Comparison of ENCODE assay signal across 8 cellular contexts in the genomic region with DNA sequence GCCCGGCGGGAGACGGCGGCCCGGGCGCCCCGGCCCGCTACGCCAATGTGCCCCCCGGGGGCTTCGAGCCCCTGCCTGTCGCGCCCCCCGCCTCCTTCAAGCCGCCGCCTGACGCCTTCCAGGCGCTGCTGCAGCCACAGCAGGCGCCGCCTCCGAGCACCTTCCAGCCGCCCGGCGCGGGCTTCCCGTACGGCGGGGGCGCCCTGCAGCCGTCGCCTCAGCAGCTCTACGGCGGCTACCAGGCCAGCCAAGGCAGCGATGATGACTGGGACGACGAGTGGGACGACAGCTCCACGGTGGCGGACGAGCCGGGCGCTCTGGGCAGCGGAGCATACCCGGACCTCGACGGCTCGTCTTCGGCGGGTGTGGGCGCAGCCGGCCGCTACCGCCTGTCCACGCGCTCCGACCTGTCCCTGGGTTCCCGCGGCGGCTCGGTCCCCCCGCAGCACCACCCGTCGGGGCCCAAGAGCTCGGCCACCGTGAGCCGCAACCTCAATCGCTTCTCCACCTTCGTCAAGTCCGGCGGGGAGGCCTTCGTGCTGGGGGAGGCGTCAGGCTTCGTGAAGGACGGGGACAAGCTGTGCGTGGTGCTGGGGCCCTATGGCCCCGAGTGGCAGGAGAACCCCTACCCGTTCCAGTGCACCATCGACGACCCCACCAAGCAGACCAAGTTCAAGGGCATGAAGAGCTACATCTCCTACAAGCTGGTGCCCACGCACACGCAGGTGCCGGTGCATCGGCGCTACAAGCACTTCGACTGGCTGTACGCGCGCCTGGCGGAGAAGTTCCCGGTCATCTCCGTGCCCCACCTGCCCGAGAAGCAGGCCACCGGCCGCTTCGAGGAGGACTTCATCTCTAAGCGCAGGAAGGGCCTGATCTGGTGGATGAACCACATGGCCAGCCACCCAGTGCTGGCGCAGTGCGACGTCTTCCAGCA. TPM values are rescaled to one million over a fixed set of nuclear protein-coding genes. Genes with fewer than 3 reads are reported as not detected.
DNase-seq lines count a peak whose midpoint lies in the region; ATAC-seq and TF ChIP-seq lines count a peak whose summit lies in the region.

No MANE protein-coding gene starts in this region.

- H3K79me2 ChIP-seq in OCI-LY7 (ENCODE audit: insufficient read depth, low read depth, low read length), result 0 out of 2 replicates have a peak, but pooled peaks cover 5% of the 10 kb centered on the region

- CTCF ChIA-PET in OCI-LY7 (lab: Charles Lee; ENCODE audit: unreplicated experiment), result interaction anchor here (0.8 kb wide), 1 partner anchor 1035 kb away, joined by 4 read pairs; no protein-coding TSS in a partner anchor

- H3K9me3 ChIP-seq in OCI-LY7 (ENCODE audit: low read length), result no peaks in the 10 kb centered on the region
- no peaks in the 10 kb centered on the region for H3K9me3 ChIP-seq in transverse colon

- H3K9me2 ChIP-seq in OCI-LY7 (ENCODE audit: insufficient read depth, low read length), result no peaks in the 10 kb centered on the region

- no peaks in the 10 kb centered on the region for H4K20me1 ChIP-seq in OCI-LY7 (ENCODE audit: insufficient read depth, low read length)

- no peak for TF ChIP-seq POLR2A in transverse colon (IDR thresholded peaks at IDR 0.05)

- H2AFZ ChIP-seq in OCI-LY7 (ENCODE audit: low read length), result peak overlapping the region; percentile 68; the same call in 1 of the 2 replicates

- POLR2A ChIA-PET in OCI-LY7 (lab: Charles Lee), result interaction anchor here (0.5 to 1.4 kb wide), 4 partner anchors 121 to 1167 kb away, joined by 3 to 4 read pairs (median 3); no protein-coding TSS in a partner anchor

- peak overlapping the region; percentile 75 for H3K4me2 ChIP-seq in OCI-LY7 (ENCODE audit: low read length)

- peak; percentile 31 for DNase-seq in OCI-LY7 (ENCODE audit: low spot score)
- DNase-seq in activated T-helper 9 cell treated with anti-CD3 and anti-CD28 coated beads, Interleukin-2, amount 50 U/mL, for 16 hours (ENCODE audit: low read depth), result peak; percentile 45
- no peak for DNase-seq in foreskin keratinocyte
- DNase-seq in omental fat pad (ENCODE audit: low spot score), result no peak
- DNase-seq in transverse colon, result peak; percentile 58
- no peak for DNase-seq in amniotic stem cell (lab: John Stamatoyannopoulos, UW)

- no peak overlapping the region for H3K27ac ChIP-seq in OCI-LY7 (ENCODE audit: low read depth, low read length, poor library complexity, severe bottlenecking)
- no peak overlapping the region for H3K27ac ChIP-seq in foreskin keratinocyte
- H3K27ac ChIP-seq in transverse colon, result peak overlapping the region; percentile 91 to 95 (median 95)

- 57% methylated on average over 31 of the region's 99 CpGs; no CpG with 5 or more reads in 1 of the 2 donors for WGBS in transverse colon (ENCODE audit: low coverage in 1 of 2), 2 donors

- H3K27me3 ChIP-seq in foreskin keratinocyte, result no peaks in the 10 kb centered on the region
- H3K27me3 ChIP-seq in transverse colon, result no peaks in the 10 kb centered on the region

- in situ Hi-C loops in transverse colon (cut with MboI; ENCODE audit: low pct_ligation_motif_present in 1 of 4, low pct_unique_long_range_greater_than_20kb in 1 of 4, low sequenced_read_pairs in 3 of 4), result loop anchor here (5.0 to 25.0 kb wide), 5 partner anchors 324 to 644 kb away; a partner anchor contains a TSS

- H3K4me1 ChIP-seq in OCI-LY7 (ENCODE audit: insufficient read depth, low read length, poor library complexity, severe bottlenecking) (peaks cover 43% of the 10 kb centered on the region), foreskin keratinocyte (peaks cover 5% of the 10 kb centered on the region), transverse colon (peaks cover 8 to 48% (median 22%) of the 10 kb centered on the region in 4 donors)

- no TSS peak for BruUV-seq in OCI-LY7 (replicated peaks; lab: Mats Ljungman, UMichigan)

- no peak for TF ChIP-seq EP300 in transverse colon (IDR thresholded peaks at IDR 0.05; ENCODE audit: low read depth)

- no peaks in the 10 kb centered on the region for H3K36me3 ChIP-seq in OCI-LY7 (ENCODE audit: insufficient read depth, low read length)
- H3K36me3 ChIP-seq in transverse colon, result no peaks in the 10 kb centered on the region

- TF ChIP-seq CTCF in OCI-LY7 (conservative IDR thresholded peaks at IDR 0.05; ENCODE audit: low read length), result no peak
- peak; percentile 21 for TF ChIP-seq CTCF in foreskin keratinocyte (conservative IDR thresholded peaks at IDR 0.05)
- no peak for TF ChIP-seq CTCF in omental fat pad (IDR thresholded peaks at IDR 0.05)
- no peak for TF ChIP-seq CTCF in transverse colon (IDR thresholded peaks at IDR 0.05)

- intact Hi-C loops in OCI-LY7 (cut with micrococcal nuclease; ENCODE audit: unreplicated experiment), result loop anchor here (5.0 to 10.0 kb wide), 2 partner anchors 249 to 626 kb away; no protein-coding TSS in a partner anchor
- intact Hi-C loops in transverse colon (cut with DNase I; ENCODE audit: low total_unique reads), result loop anchor here (5.0 kb wide), 1 partner anchor 349 kb away; no protein-coding TSS in a partner anchor

- ATAC-seq in GM18511 (IDR thresholded peaks at IDR 0.05; ENCODE audit: unreplicated experiment) (peak; percentile 53), HG02884 (IDR thresholded peaks at IDR 0.05; ENCODE audit: unreplicated experiment) (peak; percentile 28), foreskin keratinocyte (peak; percentile 46), omental fat pad (ENCODE audit: low FRiP score) (peak; percentile 45)

- peak overlapping the region; percentile 83 for H3K4me3 ChIP-seq in OCI-LY7 (ENCODE audit: low read depth, low read length, poor library complexity, severe bottlenecking)
- peak overlapping the region; percentile 82 to 92 (median 88) for H3K4me3 ChIP-seq in transverse colon

RNA-seq across cellular contexts. Expression of a gene that starts 0.9 kb away (rescaled TPM):
- total RNA-seq in OCI-LY7 (2014; rRNA removed; shearing (Covaris generic)), result 9.9 and 14.6 TPM in 2 replicates
- total RNA-seq in OCI-LY7 (2022) (6.3 and 7.7 TPM in 2 replicates), foreskin keratinocyte (12.0 and 12.8 TPM in 2 replicates), omental fat pad (10 to 100 TPM; 21.9 to 53.9 (median 31.1) TPM), transverse colon (10 to 100 TPM; 18.0 to 35.4 (median 20.0) TPM)
- 3.7 and 3.9 TPM in 2 replicates for polyA plus RNA-seq in foreskin keratinocyte

Comparison
In these comparisons a context has a peak if more than half of its experiments do, and no peak if none do; other contexts are left out.
1. DNase-seq: peak in OCI-LY7 (single experiment), activated T-helper 9 cell treated with anti-CD3 and anti-CD28 coated beads, Interleukin-2, amount 50 U/mL, for 16 hours (single experiment) and transverse colon (single experiment); none in foreskin keratinocyte (0 of 2), omental fat pad (single experiment) and amniotic stem cell (single experiment).
2. H3K27ac ChIP-seq: peak in transverse colon (4 of 4); none in OCI-LY7 (single experiment) and foreskin keratinocyte (single experiment).
3. Peak in every context shown above with its lines, with median percentiles within 50 percentile points of each other: ATAC-seq.